In the genomic region with DNA sequence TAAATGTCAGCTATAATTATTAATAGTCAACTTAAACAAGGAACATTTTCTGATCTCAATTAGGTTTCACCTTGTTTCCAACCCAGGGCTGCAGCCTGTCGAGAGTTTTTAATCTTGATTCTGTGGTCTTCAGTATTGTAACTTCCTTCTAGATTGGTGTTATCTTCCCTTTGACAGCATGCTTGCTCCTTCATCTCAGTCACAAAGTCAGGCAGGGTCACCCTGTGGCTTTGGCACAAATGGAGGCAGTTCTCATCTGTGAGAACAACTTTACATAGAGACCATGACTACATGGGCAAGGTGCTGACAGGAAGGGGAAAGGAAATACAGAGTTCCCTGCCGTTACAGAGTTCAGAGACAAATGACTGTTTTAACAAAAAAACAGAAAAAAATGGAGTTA, we compare ENCODE assay signal across 1 cellular context.
TF ChIP-seq lines count a peak whose summit lies in the region.

No MANE protein-coding gene starts in this region.

TF ChIP-seq in WTC11, 78 proteins besides CTCF, POLR2A, EP300 and RAD21 (continued from another document):
- TF ChIP-seq, protein P1, sequence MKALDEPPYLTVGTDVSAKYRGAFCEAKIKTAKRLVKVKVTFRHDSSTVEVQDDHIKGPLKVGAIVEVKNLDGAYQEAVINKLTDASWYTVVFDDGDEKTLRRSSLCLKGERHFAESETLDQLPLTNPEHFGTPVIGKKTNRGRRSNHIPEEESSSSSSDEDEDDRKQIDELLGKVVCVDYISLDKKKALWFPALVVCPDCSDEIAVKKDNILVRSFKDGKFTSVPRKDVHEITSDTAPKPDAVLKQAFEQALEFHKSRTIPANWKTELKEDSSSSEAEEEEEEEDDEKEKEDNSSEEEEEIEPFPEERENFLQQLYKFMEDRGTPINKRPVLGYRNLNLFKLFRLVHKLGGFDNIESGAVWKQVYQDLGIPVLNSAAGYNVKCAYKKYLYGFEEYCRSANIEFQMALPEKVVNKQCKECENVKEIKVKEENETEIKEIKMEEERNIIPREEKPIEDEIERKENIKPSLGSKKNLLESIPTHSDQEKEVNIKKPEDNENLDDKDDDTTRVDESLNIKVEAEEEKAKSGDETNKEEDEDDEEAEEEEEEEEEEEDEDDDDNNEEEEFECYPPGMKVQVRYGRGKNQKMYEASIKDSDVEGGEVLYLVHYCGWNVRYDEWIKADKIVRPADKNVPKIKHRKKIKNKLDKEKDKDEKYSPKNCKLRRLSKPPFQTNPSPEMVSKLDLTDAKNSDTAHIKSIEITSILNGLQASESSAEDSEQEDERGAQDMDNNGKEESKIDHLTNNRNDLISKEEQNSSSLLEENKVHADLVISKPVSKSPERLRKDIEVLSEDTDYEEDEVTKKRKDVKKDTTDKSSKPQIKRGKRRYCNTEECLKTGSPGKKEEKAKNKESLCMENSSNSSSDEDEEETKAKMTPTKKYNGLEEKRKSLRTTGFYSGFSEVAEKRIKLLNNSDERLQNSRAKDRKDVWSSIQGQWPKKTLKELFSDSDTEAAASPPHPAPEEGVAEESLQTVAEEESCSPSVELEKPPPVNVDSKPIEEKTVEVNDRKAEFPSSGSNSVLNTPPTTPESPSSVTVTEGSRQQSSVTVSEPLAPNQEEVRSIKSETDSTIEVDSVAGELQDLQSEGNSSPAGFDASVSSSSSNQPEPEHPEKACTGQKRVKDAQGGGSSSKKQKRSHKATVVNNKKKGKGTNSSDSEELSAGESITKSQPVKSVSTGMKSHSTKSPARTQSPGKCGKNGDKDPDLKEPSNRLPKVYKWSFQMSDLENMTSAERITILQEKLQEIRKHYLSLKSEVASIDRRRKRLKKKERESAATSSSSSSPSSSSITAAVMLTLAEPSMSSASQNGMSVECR (CRISPR knock-in tag; IDR thresholded peaks at IDR 0.05; ENCODE audit: borderline replicate concordance) = no peak
- TF ChIP-seq, protein P2, sequence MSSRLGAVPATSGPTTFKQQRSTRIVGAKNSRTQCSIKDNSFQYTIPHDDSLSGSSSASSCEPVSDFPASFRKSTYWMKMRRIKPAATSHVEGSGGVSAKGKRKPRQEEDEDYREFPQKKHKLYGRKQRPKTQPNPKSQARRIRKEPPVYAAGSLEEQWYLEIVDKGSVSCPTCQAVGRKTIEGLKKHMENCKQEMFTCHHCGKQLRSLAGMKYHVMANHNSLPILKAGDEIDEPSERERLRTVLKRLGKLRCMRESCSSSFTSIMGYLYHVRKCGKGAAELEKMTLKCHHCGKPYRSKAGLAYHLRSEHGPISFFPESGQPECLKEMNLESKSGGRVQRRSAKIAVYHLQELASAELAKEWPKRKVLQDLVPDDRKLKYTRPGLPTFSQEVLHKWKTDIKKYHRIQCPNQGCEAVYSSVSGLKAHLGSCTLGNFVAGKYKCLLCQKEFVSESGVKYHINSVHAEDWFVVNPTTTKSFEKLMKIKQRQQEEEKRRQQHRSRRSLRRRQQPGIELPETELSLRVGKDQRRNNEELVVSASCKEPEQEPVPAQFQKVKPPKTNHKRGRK (CRISPR knock-in tag; IDR thresholded peaks at IDR 0.05; ENCODE audit: borderline replicate concordance) = no peak
- TF ChIP-seq, protein P3, sequence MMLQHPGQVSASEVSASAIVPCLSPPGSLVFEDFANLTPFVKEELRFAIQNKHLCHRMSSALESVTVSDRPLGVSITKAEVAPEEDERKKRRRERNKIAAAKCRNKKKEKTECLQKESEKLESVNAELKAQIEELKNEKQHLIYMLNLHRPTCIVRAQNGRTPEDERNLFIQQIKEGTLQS (CRISPR knock-in tag; conservative IDR thresholded peaks at IDR 0.05) = no peak
- no peak for TF ChIP-seq KAT7 (CRISPR knock-in tag; IDR thresholded peaks at IDR 0.05; ENCODE audit: borderline replicate concordance)
- TF ChIP-seq, protein P4, sequence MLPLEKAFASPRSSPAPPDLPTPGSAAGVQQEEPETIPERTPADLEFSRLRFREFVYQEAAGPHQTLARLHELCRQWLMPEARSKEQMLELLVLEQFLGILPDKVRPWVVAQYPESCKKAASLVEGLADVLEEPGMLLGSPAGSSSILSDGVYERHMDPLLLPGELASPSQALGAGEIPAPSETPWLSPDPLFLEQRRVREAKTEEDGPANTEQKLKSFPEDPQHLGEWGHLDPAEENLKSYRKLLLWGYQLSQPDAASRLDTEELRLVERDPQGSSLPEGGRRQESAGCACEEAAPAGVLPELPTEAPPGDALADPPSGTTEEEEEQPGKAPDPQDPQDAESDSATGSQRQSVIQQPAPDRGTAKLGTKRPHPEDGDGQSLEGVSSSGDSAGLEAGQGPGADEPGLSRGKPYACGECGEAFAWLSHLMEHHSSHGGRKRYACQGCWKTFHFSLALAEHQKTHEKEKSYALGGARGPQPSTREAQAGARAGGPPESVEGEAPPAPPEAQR (CRISPR knock-in tag; IDR thresholded peaks at IDR 0.05) = no peak
- TF ChIP-seq, protein P5, sequence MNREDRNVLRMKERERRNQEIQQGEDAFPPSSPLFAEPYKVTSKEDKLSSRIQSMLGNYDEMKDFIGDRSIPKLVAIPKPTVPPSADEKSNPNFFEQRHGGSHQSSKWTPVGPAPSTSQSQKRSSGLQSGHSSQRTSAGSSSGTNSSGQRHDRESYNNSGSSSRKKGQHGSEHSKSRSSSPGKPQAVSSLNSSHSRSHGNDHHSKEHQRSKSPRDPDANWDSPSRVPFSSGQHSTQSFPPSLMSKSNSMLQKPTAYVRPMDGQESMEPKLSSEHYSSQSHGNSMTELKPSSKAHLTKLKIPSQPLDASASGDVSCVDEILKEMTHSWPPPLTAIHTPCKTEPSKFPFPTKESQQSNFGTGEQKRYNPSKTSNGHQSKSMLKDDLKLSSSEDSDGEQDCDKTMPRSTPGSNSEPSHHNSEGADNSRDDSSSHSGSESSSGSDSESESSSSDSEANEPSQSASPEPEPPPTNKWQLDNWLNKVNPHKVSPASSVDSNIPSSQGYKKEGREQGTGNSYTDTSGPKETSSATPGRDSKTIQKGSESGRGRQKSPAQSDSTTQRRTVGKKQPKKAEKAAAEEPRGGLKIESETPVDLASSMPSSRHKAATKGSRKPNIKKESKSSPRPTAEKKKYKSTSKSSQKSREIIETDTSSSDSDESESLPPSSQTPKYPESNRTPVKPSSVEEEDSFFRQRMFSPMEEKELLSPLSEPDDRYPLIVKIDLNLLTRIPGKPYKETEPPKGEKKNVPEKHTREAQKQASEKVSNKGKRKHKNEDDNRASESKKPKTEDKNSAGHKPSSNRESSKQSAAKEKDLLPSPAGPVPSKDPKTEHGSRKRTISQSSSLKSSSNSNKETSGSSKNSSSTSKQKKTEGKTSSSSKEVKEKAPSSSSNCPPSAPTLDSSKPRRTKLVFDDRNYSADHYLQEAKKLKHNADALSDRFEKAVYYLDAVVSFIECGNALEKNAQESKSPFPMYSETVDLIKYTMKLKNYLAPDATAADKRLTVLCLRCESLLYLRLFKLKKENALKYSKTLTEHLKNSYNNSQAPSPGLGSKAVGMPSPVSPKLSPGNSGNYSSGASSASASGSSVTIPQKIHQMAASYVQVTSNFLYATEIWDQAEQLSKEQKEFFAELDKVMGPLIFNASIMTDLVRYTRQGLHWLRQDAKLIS (CRISPR knock-in tag; IDR thresholded peaks at IDR 0.05; ENCODE audit: borderline replicate concordance) = no peak
- no peak for TF ChIP-seq SOX15 (CRISPR knock-in tag; IDR thresholded peaks at IDR 0.05)
- TF ChIP-seq SP1 (CRISPR knock-in tag; conservative IDR thresholded peaks at IDR 0.05) = no peak
